ENCODE assay signal across 30 cellular contexts in the genomic region with DNA sequence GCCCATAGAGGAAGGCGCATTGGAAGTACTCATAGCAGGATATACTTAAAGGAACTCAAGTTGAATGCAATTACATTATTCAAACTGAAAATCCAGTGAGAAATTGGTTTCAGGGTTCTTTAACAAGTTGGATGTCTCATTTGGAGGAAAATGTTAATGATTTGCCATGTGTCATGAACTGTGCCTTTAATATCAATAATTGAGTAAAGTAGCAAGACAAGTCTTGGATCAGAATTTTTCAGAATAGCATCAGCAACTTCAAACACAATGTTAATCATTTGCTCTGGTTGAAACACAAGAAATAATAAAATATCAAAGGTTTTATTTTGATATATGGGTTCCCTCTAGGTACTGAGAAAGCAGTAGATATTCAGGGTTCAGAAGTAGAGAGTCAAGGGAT. TPM values are rescaled to one million over a fixed set of nuclear protein-coding genes. Genes with fewer than 3 reads are reported as not detected.
"Had no signal": no experiment of that assay in that cellular context is flagged by ENCODE, and none has a peak within 500 bp of the region (broad histone marks: within the 10 kb centered on the region; RNA-seq: fewer than 3 reads in every experiment).

No MANE protein-coding gene starts in this region.

- H3K4me3 Mint-ChIP-seq: activated CD4-positive, alpha-beta memory T cell treated with anti-CD3 and anti-CD28 coated beads, Interleukin-2, amount 10 ng/mL, durations not matched to agents 7 days and 5 days; activated CD4-positive, alpha-beta T cell treated with anti-CD3 and anti-CD28 coated beads, Interleukin-2, amount 10 ng/mL, durations not matched to agents 7 days and 5 days; activated naive CD8-positive, alpha-beta T cell; activated T-cell treated with anti-CD3 and anti-CD28 coated beads, Interleukin-2, amount 50 U/mL, for 4 hours; activated T-helper 17 cell treated with anti-CD3 and anti-CD28 coated beads, Interleukin-2, amount 50 U/mL, for 72 hours; central memory CD8-positive, alpha-beta T cell; dendritic cell treated with granulocyte-macrophage colony-stimulating factor and Interleukin-4, amounts not matched to agents 40 ng/mL and 50 ng/mL, for 4 days; WTC11 had no signal

- H3K36me3 Mint-ChIP-seq: activated naive CD8-positive, alpha-beta T cell; WTC11 had no signal

- H3K9me3 Mint-ChIP-seq: activated CD4-positive, alpha-beta memory T cell treated with anti-CD3 and anti-CD28 coated beads, Interleukin-2, amount 10 ng/mL, durations not matched to agents 7 days and 5 days; activated CD4-positive, alpha-beta T cell treated with anti-CD3 and anti-CD28 coated beads, Interleukin-2, amount 10 ng/mL, durations not matched to agents 7 days and 5 days; activated T-cell treated with anti-CD3 and anti-CD28 coated beads, Interleukin-2, amount 50 U/mL, for 4 hours; activated T-helper 17 cell treated with anti-CD3 and anti-CD28 coated beads, Interleukin-2, amount 50 U/mL, for 72 hours; central memory CD8-positive, alpha-beta T cell; dendritic cell treated with granulocyte-macrophage colony-stimulating factor and Interleukin-4, amounts not matched to agents 40 ng/mL and 50 ng/mL, for 4 days; WTC11 had no signal

- H3K4me3 ChIP-seq: coronary artery, dorsolateral prefrontal cortex, esophagus muscularis mucosa, gastrocnemius medialis had no signal

- H3K27me3 Mint-ChIP-seq: dendritic cell treated with granulocyte-macrophage colony-stimulating factor and Interleukin-4, amounts not matched to agents 40 ng/mL and 50 ng/mL, for 4 days had no signal

- DNase-seq: activated CD4-positive, alpha-beta memory T cell treated with anti-CD3 and anti-CD28 coated beads, Interleukin-2, amount 10 ng/mL, durations not matched to agents 7 days and 5 days; activated CD4-positive, alpha-beta T cell treated with anti-CD3 and anti-CD28 coated beads for 1 hour; activated CD4-positive, alpha-beta T cell treated with anti-CD3 and anti-CD28 coated beads for 4 hours; activated CD4-positive, alpha-beta T cell treated with anti-CD3 and anti-CD28 coated beads, Interleukin-2, amount 10 ng/mL, durations not matched to agents 7 days and 5 days; activated CD4-positive, alpha-beta T cell treated with anti-CD3 and anti-CD28 coated beads, Interleukin-2, amount 50 U/mL, for 4 hours; activated effector memory CD4-positive, alpha-beta T cell treated with Interleukin-2 at 50 U/mL for 16 hours; activated gamma-delta T cell treated with Interleukin-2 at 50 U/mL for 16 hours; activated naive CD4-positive, alpha-beta T cell treated with anti-CD3 and anti-CD28 coated beads, Interleukin-2, amount 50 U/mL, for 16 hours; activated naive CD4-positive, alpha-beta T cell treated with Interleukin-2 at 50 U/mL for 16 hours; activated T-cell treated with anti-CD3 and anti-CD28 coated beads, Interleukin-2, amount 50 U/mL, for 4 hours; amniotic stem cell; anterior cingulate cortex; brain microvascular endothelial cell; dorsolateral prefrontal cortex; effector memory CD4-positive, alpha-beta T cell; erythroblast; foreskin keratinocyte; gastrocnemius medialis; T-helper 1 cell; T-helper 2 cell had no signal

- FAIRE-seq: astrocyte, bronchial epithelial cell had no signal

- H3K27ac ChIP-seq: brain microvascular endothelial cell, coronary artery, dorsolateral prefrontal cortex, esophagus muscularis mucosa, foreskin keratinocyte, gastrocnemius medialis, VCaP had no signal

- H3K27me3 ChIP-seq: brain microvascular endothelial cell, gastrocnemius medialis had no signal

- ATAC-seq: activated T-cell treated with anti-CD3 and anti-CD28 coated beads, Interleukin-2, amount 50 U/mL, for 4 hours; activated T-helper 17 cell treated with anti-CD3 and anti-CD28 coated beads, Interleukin-2, amount 50 U/mL, for 72 hours; foreskin keratinocyte; gastrocnemius medialis; WTC11 had no signal

- H3K9me3 ChIP-seq: esophagus muscularis mucosa, gastrocnemius medialis had no signal

- H3K36me3 ChIP-seq: brain microvascular endothelial cell, esophagus muscularis mucosa, gastrocnemius medialis had no signal

- H3K4me1 Mint-ChIP-seq: activated CD4-positive, alpha-beta memory T cell treated with anti-CD3 and anti-CD28 coated beads, Interleukin-2, amount 10 ng/mL, durations not matched to agents 7 days and 5 days; activated CD4-positive, alpha-beta T cell treated with anti-CD3 and anti-CD28 coated beads, Interleukin-2, amount 10 ng/mL, durations not matched to agents 7 days and 5 days; activated T-helper 17 cell treated with anti-CD3 and anti-CD28 coated beads, Interleukin-2, amount 50 U/mL, for 72 hours; central memory CD8-positive, alpha-beta T cell had no signal

- H3K4me1 ChIP-seq: foreskin keratinocyte, gastrocnemius medialis had no signal

- H3K27ac Mint-ChIP-seq: activated CD4-positive, alpha-beta memory T cell treated with anti-CD3 and anti-CD28 coated beads, Interleukin-2, amount 10 ng/mL, durations not matched to agents 7 days and 5 days; activated CD4-positive, alpha-beta T cell treated with anti-CD3 and anti-CD28 coated beads, Interleukin-2, amount 10 ng/mL, durations not matched to agents 7 days and 5 days; activated naive CD8-positive, alpha-beta T cell; activated T-helper 17 cell treated with anti-CD3 and anti-CD28 coated beads, Interleukin-2, amount 50 U/mL, for 72 hours; dendritic cell treated with granulocyte-macrophage colony-stimulating factor and Interleukin-4, amounts not matched to agents 40 ng/mL and 50 ng/mL, for 4 days; WTC11 had no signal

RNA-seq across cellular contexts. Expression of gene POU6F2, which starts 24.5 kb away (rescaled TPM):
- total RNA-seq: activated CD4-positive, alpha-beta memory T cell treated with anti-CD3 and anti-CD28 coated beads, Interleukin-2, amount 10 ng/mL, durations not matched to agents 7 days and 5 days; activated T-cell treated with anti-CD3 and anti-CD28 coated beads, Interleukin-2, amount 50 U/mL, for 4 hours; bronchial epithelial cell; esophagus muscularis mucosa; foreskin keratinocyte; gastrocnemius medialis had no signal
- polyA plus RNA-seq: foreskin keratinocyte had no signal
